Comparison of ENCODE assay signal across 35 cellular contexts in the genomic region with DNA sequence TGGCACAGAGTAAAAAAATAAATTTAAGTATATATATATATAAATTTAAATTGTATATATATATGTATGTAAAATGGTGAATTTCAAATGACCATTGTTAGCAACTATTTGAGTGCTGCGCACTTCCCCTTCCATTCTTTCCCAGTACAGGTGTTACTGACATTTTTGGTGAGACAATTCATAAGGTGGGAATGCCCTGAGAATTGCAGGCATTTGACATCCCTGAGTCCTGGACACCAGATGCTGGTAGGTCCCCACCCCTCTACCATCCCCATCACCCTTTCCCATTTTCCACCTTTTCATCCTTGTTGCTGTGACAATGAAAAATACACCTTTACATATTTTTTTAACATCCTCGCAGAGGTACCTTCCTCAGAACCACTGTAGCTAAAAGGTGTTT.
"Had no signal": no experiment of that assay in that cellular context is flagged by ENCODE, and none has a peak within 500 bp of the region (broad histone marks: within the 10 kb centered on the region; RNA-seq: fewer than 3 reads in every experiment).

No MANE protein-coding gene starts in this region.

- H3K9ac ChIP-seq: KMS-11 had no signal

- H3K27ac ChIP-seq: KMS-11 had no signal

- H3K4me3 ChIP-seq: MG63 had no signal

- DNase-seq: Karpas-422, Kasumi-1, KG1, MG63, MM.1S, MV-4-11, NCI-H1048, NCI-H1092, NCI-H1092 treated with DMSO at 0.1 percent for 48 hours, NCI-H1105, NCI-H1105 treated with DMSO at 0.1 percent for 48 hours, NCI-H1417, NCI-H1417 treated with DMSO at 0.1 percent for 48 hours, NCI-H1436, NCI-H1436 treated with DMSO at 0.1 percent for 48 hours, NCI-H146, NCI-H1694, NCI-H1694 treated with DMSO at 0.1 percent for 48 hours, NCI-H187, NCI-H187 treated with DMSO at 0.1 percent for 48 hours, NCI-H1930, NCI-H2029, NCI-H2029 treated with DMSO at 0.1 percent for 48 hours, NCI-H2081, NCI-H2081 treated with DMSO at 0.1 percent for 48 hours, NCI-H2107, NCI-H2171, NCI-H2171 treated with DMSO at 0.1 percent for 48 hours, NCI-H2227 treated with DMSO at 0.1 percent for 48 hours, NCI-H226, NCI-H345, NCI-H446, NCI-H446 treated with DMSO at 0.1 percent for 48 hours, NCI-H510A had no signal

- H3K4me2 ChIP-seq: KMS-11 had no signal

- H3K9me3 ChIP-seq: MG63 had no signal

- H3K36me3 ChIP-seq: MG63 had no signal
